Comparison of ENCODE assay signal across 12 cellular contexts in the genomic region with DNA sequence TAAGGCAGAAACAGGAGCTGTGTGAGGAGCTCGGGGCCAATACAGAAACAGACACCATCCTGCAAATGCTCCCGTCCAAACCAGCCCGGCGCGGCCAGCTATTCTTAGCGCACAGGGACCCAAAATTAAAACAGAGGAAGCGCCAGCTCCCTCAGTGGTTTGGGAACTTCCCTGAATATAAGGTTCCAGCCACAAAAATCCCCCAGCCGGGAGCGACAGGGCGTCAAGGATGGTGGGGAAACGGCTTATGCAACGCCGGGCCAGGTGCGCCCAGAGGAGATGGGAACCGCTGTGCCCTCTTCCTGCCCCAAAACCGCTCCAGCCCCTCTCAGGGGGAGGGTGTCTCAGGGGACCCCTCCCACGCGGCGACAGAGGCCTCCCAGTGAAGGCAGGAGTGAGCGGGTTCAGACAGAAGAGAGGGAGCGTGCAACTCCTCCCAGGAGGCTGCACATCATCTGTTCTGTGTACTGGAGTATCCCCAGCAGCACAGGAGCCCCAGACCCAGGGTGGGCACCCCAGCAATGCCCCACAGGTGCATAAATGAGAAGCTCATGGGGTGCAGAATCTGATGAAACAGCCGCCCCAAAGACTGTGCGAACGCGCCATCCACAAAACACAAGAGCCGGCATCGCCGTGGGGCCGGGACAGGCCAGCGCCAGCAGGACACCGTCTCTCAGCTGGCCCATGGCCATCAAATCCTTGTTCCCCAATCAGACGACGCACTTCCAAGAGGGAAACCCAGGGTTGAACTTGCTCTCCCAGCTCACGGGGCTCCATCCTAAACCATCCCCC.
DNase-seq lines count a peak whose midpoint lies in the region; TF ChIP-seq lines count a peak whose summit lies in the region.
"Had no signal": no experiment of that assay in that cellular context is flagged by ENCODE, and none has a peak within 500 bp of the region (broad histone marks: within the 10 kb centered on the region; RNA-seq: fewer than 3 reads in every experiment).

No MANE protein-coding gene starts in this region.

- H3K4me3 ChIP-seq in osteoblast (ENCODE audit: insufficient read depth, low read length) (no peak overlapping the region), A673 (ENCODE audit: low read depth, low read length, poor library complexity, severe bottlenecking) (no peak overlapping the region)

- CTCF ChIA-PET in activated naive CD4-positive, alpha-beta T cell treated with anti-CD3 and anti-CD28 coated beads, Interleukin-2, amount 10 ng/mL, durations not matched to agents 7 days and 5 days (lab: Charles Lee): no interaction called here
- CTCF ChIA-PET in A673 (lab: Charles Lee): no interaction called here

- H3K27me3 Mint-ChIP-seq in activated naive CD4-positive, alpha-beta T cell treated with anti-CD3 and anti-CD28 coated beads, Interleukin-2, amount 50 U/mL, for 24 hours: no peaks in the 10 kb centered on the region
- no peaks in the 10 kb centered on the region for H3K27me3 Mint-ChIP-seq in activated naive CD4-positive, alpha-beta T cell treated with anti-CD3 and anti-CD28 coated beads, Interleukin-2, amount 10 ng/mL, durations not matched to agents 7 days and 5 days

- H3K4me1 ChIP-seq in osteoblast (ENCODE audit: insufficient read depth, low read length): peaks cover 3% of the 10 kb centered on the region
- H3K4me1 ChIP-seq in A673 (ENCODE audit: insufficient read depth, low read length, poor library complexity, severe bottlenecking): no peaks in the 10 kb centered on the region
- H3K4me1 ChIP-seq: BE2C had no signal

- peak overlapping the region; percentile 30 for H3K27ac Mint-ChIP-seq in activated naive CD4-positive, alpha-beta T cell treated with anti-CD3 and anti-CD28 coated beads, Interleukin-2, amount 50 U/mL, for 24 hours
- no peak overlapping the region for H3K27ac Mint-ChIP-seq in activated naive CD4-positive, alpha-beta T cell treated with anti-CD3 and anti-CD28 coated beads, Interleukin-2, amount 10 ng/mL, durations not matched to agents 7 days and 5 days

- no peaks in the 10 kb centered on the region for H3K36me3 ChIP-seq in osteoblast (ENCODE audit: insufficient read depth, low read length)
- H3K36me3 ChIP-seq in A673 (ENCODE audit: insufficient read depth, low read length, poor library complexity, severe bottlenecking): no peaks in the 10 kb centered on the region
- H3K36me3 ChIP-seq: BE2C had no signal

- TF ChIP-seq CTCF in osteoblast (IDR thresholded peaks at IDR 0.05; ENCODE audit: extremely low read depth, low read depth, low read length): no peak
- no peak for TF ChIP-seq CTCF in A673 (conservative IDR thresholded peaks at IDR 0.05; ENCODE audit: low read depth, low read length)

- H3K4me3 Mint-ChIP-seq in activated naive CD4-positive, alpha-beta T cell treated with anti-CD3 and anti-CD28 coated beads, Interleukin-2, amount 50 U/mL, for 24 hours: peak overlapping the region; percentile 44
- H3K4me3 Mint-ChIP-seq in activated naive CD4-positive, alpha-beta T cell treated with anti-CD3 and anti-CD28 coated beads, Interleukin-2, amount 10 ng/mL, durations not matched to agents 7 days and 5 days: no peak overlapping the region

- no TSS peak for BruUV-seq in A673 (replicated peaks; lab: Mats Ljungman, UMichigan)

- POLR2A ChIA-PET in A673 (lab: Charles Lee; ENCODE audit: low non-redundant PET): no interaction called here

- H3K4me2 ChIP-seq in osteoblast (ENCODE audit: insufficient read depth, low read length): no peak overlapping the region

- no peak overlapping the region for H3K27ac ChIP-seq in osteoblast (ENCODE audit: low read depth, low read length)
- no peak overlapping the region for H3K27ac ChIP-seq in A673 (ENCODE audit: low read depth, low read length, poor library complexity, severe bottlenecking)
- H3K27ac ChIP-seq: RWPE1 had no signal

- H3K27me3 ChIP-seq in osteoblast (ENCODE audit: insufficient read depth, low read length) (no peaks in the 10 kb centered on the region), A673 (replicated peaks; ENCODE audit: insufficient read depth, low read depth, low read length, poor library complexity) (no peaks in the 10 kb centered on the region)
- H3K27me3 ChIP-seq: BE2C had no signal

- no peaks in the 10 kb centered on the region for H3K9me3 ChIP-seq in osteoblast (ENCODE audit: low read depth, low read length)
- H3K9me3 ChIP-seq in A673 (ENCODE audit: low read depth, low read length, poor library complexity, severe bottlenecking): no peaks in the 10 kb centered on the region
- H3K9me3 ChIP-seq: BE2C had no signal

- no peaks in the 10 kb centered on the region for H4K20me1 ChIP-seq in osteoblast (ENCODE audit: insufficient read depth, low read length)

- intact Hi-C loops in A673 (cut with micrococcal nuclease; ENCODE audit: unreplicated experiment): no loop called here

- DNase-seq in activated naive CD4-positive, alpha-beta T cell treated with anti-CD3 and anti-CD28 coated beads, Interleukin-2, amount 10 ng/mL, durations not matched to agents 7 days and 5 days: no peak
- DNase-seq in Kasumi-1 (lab: John Stamatoyannopoulos, UW) (peak; percentile 52 to 64), superior temporal gyrus (ENCODE audit: extremely low spot score) (peak; percentile 47), osteoblast (ENCODE audit: insufficient read length, low spot score, missing footprints) (no peak), A673 (ENCODE audit: low spot score) (no peak)
- peak; percentile 10 for DNase-seq in effector CD8-positive, alpha-beta T cell (lab: John Stamatoyannopoulos, UW)
- no peak for DNase-seq in stimulated activated naive CD4-positive, alpha-beta T cell treated with Interleukin-2 at 50 U/mL for 16 hours (lab: John Stamatoyannopoulos, UW)
- DNase-seq: BE2C, GOT3, NCI-H1417 had no signal

- no peaks in the 10 kb centered on the region for H3K9me3 Mint-ChIP-seq in activated naive CD4-positive, alpha-beta T cell treated with anti-CD3 and anti-CD28 coated beads, Interleukin-2, amount 50 U/mL, for 24 hours
- peaks cover 8% of the 10 kb centered on the region for H3K9me3 Mint-ChIP-seq in activated naive CD4-positive, alpha-beta T cell treated with anti-CD3 and anti-CD28 coated beads, Interleukin-2, amount 10 ng/mL, durations not matched to agents 7 days and 5 days

- H3K79me2 ChIP-seq in osteoblast (ENCODE audit: insufficient read depth, low read length): no peaks in the 10 kb centered on the region

- no peak overlapping the region for H2AFZ ChIP-seq in osteoblast (ENCODE audit: low read length)

- peaks cover 17% of the 10 kb centered on the region for H3K36me3 Mint-ChIP-seq in activated naive CD4-positive, alpha-beta T cell treated with anti-CD3 and anti-CD28 coated beads, Interleukin-2, amount 50 U/mL, for 24 hours
- H3K36me3 Mint-ChIP-seq in activated naive CD4-positive, alpha-beta T cell treated with anti-CD3 and anti-CD28 coated beads, Interleukin-2, amount 10 ng/mL, durations not matched to agents 7 days and 5 days: peaks cover 17% of the 10 kb centered on the region

- H3K4me1 Mint-ChIP-seq in activated naive CD4-positive, alpha-beta T cell treated with anti-CD3 and anti-CD28 coated beads, Interleukin-2, amount 50 U/mL, for 24 hours: peaks cover 21% of the 10 kb centered on the region
- H3K4me1 Mint-ChIP-seq in activated naive CD4-positive, alpha-beta T cell treated with anti-CD3 and anti-CD28 coated beads, Interleukin-2, amount 10 ng/mL, durations not matched to agents 7 days and 5 days: peaks cover 14% of the 10 kb centered on the region

Comparison
In these comparisons a context has a peak if more than half of its experiments do, and no peak if none do; other contexts are left out.
1. DNase-seq: peak in Kasumi-1 (2 of 2), effector CD8-positive, alpha-beta T cell (single experiment) and superior temporal gyrus (single experiment); none in activated naive CD4-positive, alpha-beta T cell treated with anti-CD3 and anti-CD28 coated beads, Interleukin-2, amount 10 ng/mL, durations not matched to agents 7 days and 5 days (single experiment), osteoblast (single experiment), stimulated activated naive CD4-positive, alpha-beta T cell treated with Interleukin-2 at 50 U/mL for 16 hours (single experiment) and A673 (single experiment).